ENCODE assay signal across 1 cellular context in the genomic region with DNA sequence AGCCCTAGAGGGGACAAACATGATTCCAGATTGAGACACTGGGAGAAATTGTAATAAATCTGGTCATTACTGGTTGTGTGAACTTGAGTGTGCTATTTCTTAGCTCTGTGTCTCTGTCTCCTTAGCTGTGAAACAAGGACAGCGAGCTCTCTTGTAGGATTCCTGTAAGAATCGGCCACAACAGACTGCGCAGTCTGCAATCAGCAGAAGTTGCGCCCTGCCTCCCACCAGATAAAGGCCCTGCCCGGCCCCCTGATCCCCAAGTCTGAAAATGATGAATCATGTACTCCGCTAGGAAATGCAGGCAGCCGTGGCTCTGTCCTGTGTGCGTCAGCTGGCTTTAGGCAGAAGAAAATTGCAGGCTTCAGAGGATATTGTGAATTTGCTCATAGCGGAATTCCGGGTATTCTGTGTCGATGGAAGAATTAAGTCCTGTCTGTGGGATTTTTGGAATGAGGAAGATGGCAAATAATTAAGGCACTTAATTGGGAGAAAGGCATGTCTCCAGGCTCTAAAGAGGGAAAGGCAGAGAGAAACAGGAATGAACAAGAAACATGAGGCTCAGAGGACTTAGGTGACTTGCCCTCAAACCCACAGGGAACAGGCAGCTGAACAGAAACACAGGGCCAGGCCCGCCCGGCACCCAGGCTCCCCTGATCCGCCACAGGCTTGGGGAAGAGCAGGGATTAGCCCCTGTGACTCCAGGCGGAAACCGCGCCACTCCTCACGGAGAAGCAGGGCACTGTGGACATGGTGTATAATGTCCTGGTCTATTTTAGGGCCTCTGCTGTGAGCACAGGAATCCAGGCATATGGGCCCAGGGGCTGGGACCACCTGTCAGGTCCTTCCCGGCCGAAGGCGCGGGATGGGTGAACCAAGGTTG.
A peak's percentile ranks its signal among the peaks of the same experiment; 100 is the strongest.
TF ChIP-seq lines count a peak whose summit lies in the region.

No MANE protein-coding gene starts in this region.

TF ChIP-seq in K562, 482 proteins besides CTCF, POLR2A, EP300 and RAD21 (continued from another document and continues in another):
- TF ChIP-seq, protein P1, sequence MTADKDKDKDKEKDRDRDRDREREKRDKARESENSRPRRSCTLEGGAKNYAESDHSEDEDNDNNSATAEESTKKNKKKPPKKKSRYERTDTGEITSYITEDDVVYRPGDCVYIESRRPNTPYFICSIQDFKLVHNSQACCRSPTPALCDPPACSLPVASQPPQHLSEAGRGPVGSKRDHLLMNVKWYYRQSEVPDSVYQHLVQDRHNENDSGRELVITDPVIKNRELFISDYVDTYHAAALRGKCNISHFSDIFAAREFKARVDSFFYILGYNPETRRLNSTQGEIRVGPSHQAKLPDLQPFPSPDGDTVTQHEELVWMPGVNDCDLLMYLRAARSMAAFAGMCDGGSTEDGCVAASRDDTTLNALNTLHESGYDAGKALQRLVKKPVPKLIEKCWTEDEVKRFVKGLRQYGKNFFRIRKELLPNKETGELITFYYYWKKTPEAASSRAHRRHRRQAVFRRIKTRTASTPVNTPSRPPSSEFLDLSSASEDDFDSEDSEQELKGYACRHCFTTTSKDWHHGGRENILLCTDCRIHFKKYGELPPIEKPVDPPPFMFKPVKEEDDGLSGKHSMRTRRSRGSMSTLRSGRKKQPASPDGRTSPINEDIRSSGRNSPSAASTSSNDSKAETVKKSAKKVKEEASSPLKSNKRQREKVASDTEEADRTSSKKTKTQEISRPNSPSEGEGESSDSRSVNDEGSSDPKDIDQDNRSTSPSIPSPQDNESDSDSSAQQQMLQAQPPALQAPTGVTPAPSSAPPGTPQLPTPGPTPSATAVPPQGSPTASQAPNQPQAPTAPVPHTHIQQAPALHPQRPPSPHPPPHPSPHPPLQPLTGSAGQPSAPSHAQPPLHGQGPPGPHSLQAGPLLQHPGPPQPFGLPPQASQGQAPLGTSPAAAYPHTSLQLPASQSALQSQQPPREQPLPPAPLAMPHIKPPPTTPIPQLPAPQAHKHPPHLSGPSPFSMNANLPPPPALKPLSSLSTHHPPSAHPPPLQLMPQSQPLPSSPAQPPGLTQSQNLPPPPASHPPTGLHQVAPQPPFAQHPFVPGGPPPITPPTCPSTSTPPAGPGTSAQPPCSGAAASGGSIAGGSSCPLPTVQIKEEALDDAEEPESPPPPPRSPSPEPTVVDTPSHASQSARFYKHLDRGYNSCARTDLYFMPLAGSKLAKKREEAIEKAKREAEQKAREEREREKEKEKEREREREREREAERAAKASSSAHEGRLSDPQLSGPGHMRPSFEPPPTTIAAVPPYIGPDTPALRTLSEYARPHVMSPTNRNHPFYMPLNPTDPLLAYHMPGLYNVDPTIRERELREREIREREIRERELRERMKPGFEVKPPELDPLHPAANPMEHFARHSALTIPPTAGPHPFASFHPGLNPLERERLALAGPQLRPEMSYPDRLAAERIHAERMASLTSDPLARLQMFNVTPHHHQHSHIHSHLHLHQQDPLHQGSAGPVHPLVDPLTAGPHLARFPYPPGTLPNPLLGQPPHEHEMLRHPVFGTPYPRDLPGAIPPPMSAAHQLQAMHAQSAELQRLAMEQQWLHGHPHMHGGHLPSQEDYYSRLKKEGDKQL (CRISPR knock-in tag; IDR thresholded peaks at IDR 0.05; ENCODE audit: borderline replicate concordance): no peak
- TF ChIP-seq, protein P2, sequence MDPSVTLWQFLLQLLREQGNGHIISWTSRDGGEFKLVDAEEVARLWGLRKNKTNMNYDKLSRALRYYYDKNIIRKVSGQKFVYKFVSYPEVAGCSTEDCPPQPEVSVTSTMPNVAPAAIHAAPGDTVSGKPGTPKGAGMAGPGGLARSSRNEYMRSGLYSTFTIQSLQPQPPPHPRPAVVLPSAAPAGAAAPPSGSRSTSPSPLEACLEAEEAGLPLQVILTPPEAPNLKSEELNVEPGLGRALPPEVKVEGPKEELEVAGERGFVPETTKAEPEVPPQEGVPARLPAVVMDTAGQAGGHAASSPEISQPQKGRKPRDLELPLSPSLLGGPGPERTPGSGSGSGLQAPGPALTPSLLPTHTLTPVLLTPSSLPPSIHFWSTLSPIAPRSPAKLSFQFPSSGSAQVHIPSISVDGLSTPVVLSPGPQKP (CRISPR knock-in tag; IDR thresholded peaks at IDR 0.05): no peak
- TF ChIP-seq, protein P3, sequence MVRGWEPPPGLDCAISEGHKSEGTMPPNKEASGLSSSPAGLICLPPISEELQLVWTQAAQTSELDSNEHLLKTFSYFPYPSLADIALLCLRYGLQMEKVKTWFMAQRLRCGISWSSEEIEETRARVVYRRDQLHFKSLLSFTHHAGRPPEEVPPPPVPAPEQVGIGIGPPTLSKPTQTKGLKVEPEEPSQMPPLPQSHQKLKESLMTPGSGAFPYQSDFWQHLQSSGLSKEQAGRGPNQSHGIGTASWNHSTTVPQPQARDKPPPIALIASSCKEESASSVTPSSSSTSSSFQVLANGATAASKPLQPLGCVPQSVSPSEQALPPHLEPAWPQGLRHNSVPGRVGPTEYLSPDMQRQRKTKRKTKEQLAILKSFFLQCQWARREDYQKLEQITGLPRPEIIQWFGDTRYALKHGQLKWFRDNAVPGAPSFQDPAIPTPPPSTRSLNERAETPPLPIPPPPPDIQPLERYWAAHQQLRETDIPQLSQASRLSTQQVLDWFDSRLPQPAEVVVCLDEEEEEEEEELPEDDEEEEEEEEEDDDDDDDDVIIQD (CRISPR knock-in tag; IDR thresholded peaks at IDR 0.05): no peak
- TF ChIP-seq POLR2AphosphoS2 (IDR thresholded peaks at IDR 0.05; ENCODE audit: low read length) (no peak), ZNF197 (CRISPR knock-in tag; IDR thresholded peaks at IDR 0.05; ENCODE audit: low read depth) (peak; percentile 59; the same call in 1 of the 2 replicates), SRF (CRISPR knock-in tag; IDR thresholded peaks at IDR 0.05) (no peak), GABPA (tag; conservative IDR thresholded peaks at IDR 0.05; ENCODE audit: low read depth) (0 out of 2 replicates have a peak, but pooled peaks have one; percentile 24), TAF1 (IDR thresholded peaks at IDR 0.05; ENCODE audit: control insufficient read depth, extremely low read depth, insufficient read depth, low read length, severe bottlenecking) (peak; percentile 33), POLR2H (tag; IDR thresholded peaks at IDR 0.05; ENCODE audit: low read depth) (no peak), SPI1 (IDR thresholded peaks at IDR 0.05; ENCODE audit: borderline replicate concordance, low read depth, low read length) (no peak), CREM (IDR thresholded peaks at IDR 0.05; ENCODE audit: low read depth) (peak; percentile 36; the same call in 1 of the 2 replicates), ETV1 (tag; conservative IDR thresholded peaks at IDR 0.05; ENCODE audit: low read depth) (0 out of 2 replicates have a peak, but pooled peaks have one; percentile 35), BRD4 (IDR thresholded peaks at IDR 0.05) (no peak), TSC22D4 (tag; IDR thresholded peaks at IDR 0.05) (no peak), HMG20B (CRISPR knock-in tag; IDR thresholded peaks at IDR 0.05) (no peak), THRAP3 (IDR thresholded peaks at IDR 0.05; ENCODE audit: borderline replicate concordance) (no peak), IRF2 (CRISPR knock-in tag; IDR thresholded peaks at IDR 0.05) (no peak), RFX5 (IDR thresholded peaks at IDR 0.05; ENCODE audit: low read depth, low read length) (no peak), SOX6 (IDR thresholded peaks at IDR 0.05) (peak; percentile 73; the same call in 1 of the 2 replicates), NUFIP1 (IDR thresholded peaks at IDR 0.05; ENCODE audit: partially characterized antibody) (no peak), TEAD4 (IDR thresholded peaks at IDR 0.05; ENCODE audit: low read length) (peak; percentile 63), TEAD4 (CRISPR knock-in tag; IDR thresholded peaks at IDR 0.05; ENCODE audit: borderline replicate concordance) (no peak), ZNF644 (tag; IDR thresholded peaks at IDR 0.05; ENCODE audit: low read depth) (no peak), BHLHE40 (IDR thresholded peaks at IDR 0.05; ENCODE audit: low read length) (no peak), COPS2 (conservative IDR thresholded peaks at IDR 0.05) (no peak), PML (IDR thresholded peaks at IDR 0.05; ENCODE audit: low read length) (0 out of 2 replicates have a peak, but pooled peaks have one; percentile 37), ELF4 (CRISPR knock-in tag; IDR thresholded peaks at IDR 0.05) (no peak), SIRT6 (IDR thresholded peaks at IDR 0.05; ENCODE audit: low read depth, low read length) (no peak)
- TF ChIP-seq, protein P4, sequence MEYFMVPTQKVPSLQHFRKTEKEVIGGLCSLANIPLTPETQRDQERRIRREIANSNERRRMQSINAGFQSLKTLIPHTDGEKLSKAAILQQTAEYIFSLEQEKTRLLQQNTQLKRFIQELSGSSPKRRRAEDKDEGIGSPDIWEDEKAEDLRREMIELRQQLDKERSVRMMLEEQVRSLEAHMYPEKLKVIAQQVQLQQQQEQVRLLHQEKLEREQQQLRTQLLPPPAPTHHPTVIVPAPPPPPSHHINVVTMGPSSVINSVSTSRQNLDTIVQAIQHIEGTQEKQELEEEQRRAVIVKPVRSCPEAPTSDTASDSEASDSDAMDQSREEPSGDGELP (CRISPR knock-in tag; IDR thresholded peaks at IDR 0.05; ENCODE audit: borderline replicate concordance): peak; percentile 87
- TF ChIP-seq, protein P5, sequence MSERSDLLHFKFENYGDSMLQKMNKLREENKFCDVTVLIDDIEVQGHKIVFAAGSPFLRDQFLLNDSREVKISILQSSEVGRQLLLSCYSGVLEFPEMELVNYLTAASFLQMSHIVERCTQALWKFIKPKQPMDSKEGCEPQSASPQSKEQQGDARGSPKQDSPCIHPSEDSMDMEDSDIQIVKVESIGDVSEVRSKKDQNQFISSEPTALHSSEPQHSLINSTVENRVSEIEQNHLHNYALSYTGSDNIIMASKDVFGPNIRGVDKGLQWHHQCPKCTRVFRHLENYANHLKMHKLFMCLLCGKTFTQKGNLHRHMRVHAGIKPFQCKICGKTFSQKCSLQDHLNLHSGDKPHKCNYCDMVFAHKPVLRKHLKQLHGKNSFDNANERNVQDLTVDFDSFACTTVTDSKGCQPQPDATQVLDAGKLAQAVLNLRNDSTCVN (CRISPR knock-in tag; IDR thresholded peaks at IDR 0.05): no peak
- TF ChIP-seq, protein P6, sequence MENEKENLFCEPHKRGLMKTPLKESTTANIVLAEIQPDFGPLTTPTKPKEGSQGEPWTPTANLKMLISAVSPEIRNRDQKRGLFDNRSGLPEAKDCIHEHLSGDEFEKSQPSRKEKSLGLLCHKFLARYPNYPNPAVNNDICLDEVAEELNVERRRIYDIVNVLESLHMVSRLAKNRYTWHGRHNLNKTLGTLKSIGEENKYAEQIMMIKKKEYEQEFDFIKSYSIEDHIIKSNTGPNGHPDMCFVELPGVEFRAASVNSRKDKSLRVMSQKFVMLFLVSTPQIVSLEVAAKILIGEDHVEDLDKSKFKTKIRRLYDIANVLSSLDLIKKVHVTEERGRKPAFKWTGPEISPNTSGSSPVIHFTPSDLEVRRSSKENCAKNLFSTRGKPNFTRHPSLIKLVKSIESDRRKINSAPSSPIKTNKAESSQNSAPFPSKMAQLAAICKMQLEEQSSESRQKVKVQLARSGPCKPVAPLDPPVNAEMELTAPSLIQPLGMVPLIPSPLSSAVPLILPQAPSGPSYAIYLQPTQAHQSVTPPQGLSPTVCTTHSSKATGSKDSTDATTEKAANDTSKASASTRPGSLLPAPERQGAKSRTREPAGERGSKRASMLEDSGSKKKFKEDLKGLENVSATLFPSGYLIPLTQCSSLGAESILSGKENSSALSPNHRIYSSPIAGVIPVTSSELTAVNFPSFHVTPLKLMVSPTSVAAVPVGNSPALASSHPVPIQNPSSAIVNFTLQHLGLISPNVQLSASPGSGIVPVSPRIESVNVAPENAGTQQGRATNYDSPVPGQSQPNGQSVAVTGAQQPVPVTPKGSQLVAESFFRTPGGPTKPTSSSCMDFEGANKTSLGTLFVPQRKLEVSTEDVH (IDR thresholded peaks at IDR 0.05; ENCODE audit: low read depth, partially characterized antibody): no peak
- TF ChIP-seq, protein P7, sequence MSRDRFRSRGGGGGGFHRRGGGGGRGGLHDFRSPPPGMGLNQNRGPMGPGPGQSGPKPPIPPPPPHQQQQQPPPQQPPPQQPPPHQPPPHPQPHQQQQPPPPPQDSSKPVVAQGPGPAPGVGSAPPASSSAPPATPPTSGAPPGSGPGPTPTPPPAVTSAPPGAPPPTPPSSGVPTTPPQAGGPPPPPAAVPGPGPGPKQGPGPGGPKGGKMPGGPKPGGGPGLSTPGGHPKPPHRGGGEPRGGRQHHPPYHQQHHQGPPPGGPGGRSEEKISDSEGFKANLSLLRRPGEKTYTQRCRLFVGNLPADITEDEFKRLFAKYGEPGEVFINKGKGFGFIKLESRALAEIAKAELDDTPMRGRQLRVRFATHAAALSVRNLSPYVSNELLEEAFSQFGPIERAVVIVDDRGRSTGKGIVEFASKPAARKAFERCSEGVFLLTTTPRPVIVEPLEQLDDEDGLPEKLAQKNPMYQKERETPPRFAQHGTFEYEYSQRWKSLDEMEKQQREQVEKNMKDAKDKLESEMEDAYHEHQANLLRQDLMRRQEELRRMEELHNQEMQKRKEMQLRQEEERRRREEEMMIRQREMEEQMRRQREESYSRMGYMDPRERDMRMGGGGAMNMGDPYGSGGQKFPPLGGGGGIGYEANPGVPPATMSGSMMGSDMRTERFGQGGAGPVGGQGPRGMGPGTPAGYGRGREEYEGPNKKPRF (IDR thresholded peaks at IDR 0.05; ENCODE audit: low read depth, low read length): no peak
- TF ChIP-seq, protein P8, sequence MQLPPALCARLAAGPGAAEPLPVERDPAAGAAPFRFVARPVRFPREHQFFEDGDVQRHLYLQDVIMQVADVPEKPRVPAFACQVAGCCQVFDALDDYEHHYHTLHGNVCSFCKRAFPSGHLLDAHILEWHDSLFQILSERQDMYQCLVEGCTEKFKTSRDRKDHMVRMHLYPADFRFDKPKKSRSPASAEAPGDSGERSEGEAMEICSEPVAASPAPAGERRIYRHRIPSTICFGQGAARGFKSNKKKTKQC (CRISPR knock-in tag; IDR thresholded peaks at IDR 0.05): no peak
- TF ChIP-seq, protein P9, sequence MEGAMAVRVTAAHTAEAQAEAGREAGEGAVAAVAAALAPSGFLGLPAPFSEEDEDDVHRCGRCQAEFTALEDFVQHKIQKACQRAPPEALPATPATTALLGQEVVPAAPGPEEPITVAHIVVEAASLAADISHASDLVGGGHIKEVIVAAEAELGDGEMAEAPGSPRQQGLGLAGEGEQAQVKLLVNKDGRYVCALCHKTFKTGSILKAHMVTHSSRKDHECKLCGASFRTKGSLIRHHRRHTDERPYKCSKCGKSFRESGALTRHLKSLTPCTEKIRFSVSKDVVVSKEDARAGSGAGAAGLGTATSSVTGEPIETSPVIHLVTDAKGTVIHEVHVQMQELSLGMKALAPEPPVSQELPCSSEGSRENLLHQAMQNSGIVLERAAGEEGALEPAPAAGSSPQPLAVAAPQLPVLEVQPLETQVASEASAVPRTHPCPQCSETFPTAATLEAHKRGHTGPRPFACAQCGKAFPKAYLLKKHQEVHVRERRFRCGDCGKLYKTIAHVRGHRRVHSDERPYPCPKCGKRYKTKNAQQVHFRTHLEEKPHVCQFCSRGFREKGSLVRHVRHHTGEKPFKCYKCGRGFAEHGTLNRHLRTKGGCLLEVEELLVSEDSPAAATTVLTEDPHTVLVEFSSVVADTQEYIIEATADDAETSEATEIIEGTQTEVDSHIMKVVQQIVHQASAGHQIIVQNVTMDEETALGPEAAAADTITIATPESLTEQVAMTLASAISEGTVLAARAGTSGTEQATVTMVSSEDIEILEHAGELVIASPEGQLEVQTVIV (CRISPR knock-in tag; IDR thresholded peaks at IDR 0.05; ENCODE audit: borderline replicate concordance): no peak
- TF ChIP-seq, protein P10, sequence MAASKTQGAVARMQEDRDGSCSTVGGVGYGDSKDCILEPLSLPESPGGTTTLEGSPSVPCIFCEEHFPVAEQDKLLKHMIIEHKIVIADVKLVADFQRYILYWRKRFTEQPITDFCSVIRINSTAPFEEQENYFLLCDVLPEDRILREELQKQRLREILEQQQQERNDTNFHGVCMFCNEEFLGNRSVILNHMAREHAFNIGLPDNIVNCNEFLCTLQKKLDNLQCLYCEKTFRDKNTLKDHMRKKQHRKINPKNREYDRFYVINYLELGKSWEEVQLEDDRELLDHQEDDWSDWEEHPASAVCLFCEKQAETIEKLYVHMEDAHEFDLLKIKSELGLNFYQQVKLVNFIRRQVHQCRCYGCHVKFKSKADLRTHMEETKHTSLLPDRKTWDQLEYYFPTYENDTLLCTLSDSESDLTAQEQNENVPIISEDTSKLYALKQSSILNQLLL (CRISPR knock-in tag; IDR thresholded peaks at IDR 0.05; ENCODE audit: borderline replicate concordance): no peak
